8 cellular contexts compared by ENCODE assay signal in the genomic region with DNA sequence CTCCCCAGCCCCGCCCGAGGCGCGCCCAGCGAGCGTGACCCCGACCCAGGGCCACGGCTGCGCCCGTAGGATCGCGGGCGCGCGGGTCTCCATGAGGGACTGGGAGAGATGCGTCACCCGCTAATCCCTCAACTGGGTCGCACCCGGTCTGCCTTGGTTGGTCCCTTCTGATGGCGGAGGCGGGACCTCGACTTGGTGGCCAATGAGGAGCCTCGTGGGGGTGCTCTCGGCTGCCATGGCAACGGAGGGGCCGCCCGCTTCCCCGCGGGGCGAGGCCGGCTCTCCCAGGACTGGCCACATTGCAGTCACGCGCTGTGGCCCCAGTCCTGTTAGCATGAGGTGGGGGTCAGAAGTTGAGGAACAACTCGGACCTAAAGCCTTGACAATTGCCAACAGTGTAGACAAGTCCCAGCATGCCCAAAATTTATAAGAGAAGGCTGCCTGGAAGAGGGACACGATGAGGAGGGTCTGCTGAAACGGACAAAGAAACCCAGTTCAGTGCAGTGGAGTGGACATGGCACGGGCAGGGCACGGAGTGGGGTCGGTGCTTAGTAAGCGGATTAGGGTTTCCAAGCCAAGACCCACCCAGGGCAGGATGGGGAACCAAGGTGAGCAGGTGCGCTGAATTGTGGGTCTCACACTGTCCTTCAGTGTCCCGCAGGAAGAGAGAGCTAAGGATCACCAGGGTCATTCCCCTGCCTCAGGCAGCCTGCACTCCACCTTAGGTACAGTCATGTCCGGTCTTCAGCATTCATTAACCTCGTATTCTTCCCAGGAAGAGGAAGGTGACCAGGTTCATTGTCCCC. TPM values are rescaled to one million over a fixed set of nuclear protein-coding genes. Genes with fewer than 3 reads are reported as not detected.
DNase-seq lines count a peak whose midpoint lies in the region; ATAC-seq, FAIRE-seq and TF ChIP-seq lines count a peak whose summit lies in the region.

No MANE protein-coding gene starts in this region.

- H3K9me3 Mint-ChIP-seq in H9 (no peaks in the 10 kb centered on the region; a peak in 1 of 5 replicates), osteocyte (ENCODE audit: unreplicated experiment) (no peaks in the 10 kb centered on the region)
- peaks cover 4 to 6% of the 10 kb centered on the region in 2 donors for H3K9me3 Mint-ChIP-seq in activated naive CD4-positive, alpha-beta T cell treated with anti-CD3 and anti-CD28 coated beads, Interleukin-2, amount 50 U/mL, for 72 hours

- no peak overlapping the region for H4K8ac ChIP-seq in H9 (replicated peaks; ENCODE audit: insufficient read length, low read depth, low read length)

- no peak overlapping the region for H3K27ac ChIP-seq in H9 (ENCODE audit: insufficient read length, low read depth, low read length)
- peak overlapping the region; percentile 96 for H3K27ac ChIP-seq in SJSA1
- H3K27ac ChIP-seq in thyroid gland: peak overlapping the region; percentile 83 to 95 (median 94)

- peak; percentile 69 to 72 for ATAC-seq in activated naive CD4-positive, alpha-beta T cell treated with anti-CD3 and anti-CD28 coated beads, Interleukin-2, amount 50 U/mL, for 72 hours

- WGBS in H9 (ENCODE audit: extremely low coverage, insufficient read length, low lambda C conversion rate): no CpG with 5 or more reads among the region's 44 CpGs
- 24 to 60% methylated on average over 11 to 26 of the region's 44 CpGs for WGBS in thyroid gland, 2 donors

- H3K36me3 ChIP-seq in MG63 (no peaks in the 10 kb centered on the region), SJSA1 (no peaks in the 10 kb centered on the region), thyroid gland (no peaks in the 10 kb centered on the region)

- H3K27ac Mint-ChIP-seq in H9: peak overlapping the region; percentile 57 to 90 (median 59); a peak in 4 of 7 replicates
- peak overlapping the region; percentile 100 for H3K27ac Mint-ChIP-seq in activated naive CD4-positive, alpha-beta T cell treated with anti-CD3 and anti-CD28 coated beads, Interleukin-2, amount 50 U/mL, for 72 hours
- peak overlapping the region; percentile 94 for H3K27ac Mint-ChIP-seq in osteocyte (ENCODE audit: unreplicated experiment)

- peaks cover 17 to 34% of the 10 kb centered on the region in 2 experiments for H3K4me1 Mint-ChIP-seq in H9
- peaks cover 17% of the 10 kb centered on the region for H3K4me1 Mint-ChIP-seq in osteocyte (ENCODE audit: unreplicated experiment)

- DNase-seq in H9: peak; percentile 98
- DNase-seq in MG63: peak; percentile 99
- DNase-seq in SJSA1 (ENCODE audit: low read depth in 1 of 2, low spot score in 2 of 2): peak; percentile 93 to 99
- DNase-seq in activated naive CD4-positive, alpha-beta T cell treated with anti-CD3 and anti-CD28 coated beads, Interleukin-2, amount 50 U/mL, for 72 hours (ENCODE audit: low spot score in 2 of 2): peak; percentile 92 to 98
- peak; percentile 95 to 100 (median 99) for DNase-seq in head of caudate nucleus
- DNase-seq in osteocyte (ENCODE audit: extremely low spot score, unreplicated experiment): peak; percentile 99
- peak; percentile 99 for DNase-seq in thyroid gland

- H2BK20ac ChIP-seq in H9 (ENCODE audit: low read depth, low read length, poor library complexity, severe bottlenecking): no peak overlapping the region

- TF ChIP-seq CTCF in H9 (conservative IDR thresholded peaks at IDR 0.05) (no peak), osteocyte (IDR thresholded peaks at IDR 0.05) (no peak), thyroid gland (IDR thresholded peaks at IDR 0.05) (no peak)

- peak; percentile 93 for FAIRE-seq in G401.6 (lab: Jason Lieb, UNC)

- peaks cover 3% of the 10 kb centered on the region; the same call in 1 of the 2 replicates for H3K4me1 ChIP-seq in H9 (ENCODE audit: insufficient read depth, low read length)
- H3K4me1 ChIP-seq in SJSA1 (replicated peaks): peaks cover 22% of the 10 kb centered on the region
- peaks cover 12 to 19% of the 10 kb centered on the region in 2 donors for H3K4me1 ChIP-seq in thyroid gland

- H4K5ac ChIP-seq in H9 (ENCODE audit: insufficient read length, low read depth, low read length): peak overlapping the region; percentile 11

- no peak overlapping the region for H2AK5ac ChIP-seq in H9 (ENCODE audit: insufficient read length, low read length)

- peak overlapping the region; percentile 78 for H3K18ac ChIP-seq in H9 (ENCODE audit: insufficient read length, low read depth, low read length)

- no peak overlapping the region for H3K9ac ChIP-seq in H9 (ENCODE audit: extremely low read depth, insufficient read length, low read length)

- no peaks in the 10 kb centered on the region for H3K79me1 ChIP-seq in H9 (ENCODE audit: insufficient read depth, low read depth, low read length, poor library complexity, severe bottlenecking)

- H2BK12ac ChIP-seq in H9 (ENCODE audit: insufficient read length, low read depth, low read length): peak overlapping the region; percentile 46

- TF ChIP-seq POLR2A in thyroid gland (IDR thresholded peaks at IDR 0.05): peak; percentile 59 to 97

- peaks cover 8% of the 10 kb centered on the region for H3K23me2 ChIP-seq in H9 (ENCODE audit: insufficient read length, low read depth, low read length, poor library complexity, severe bottlenecking)

- H2AFZ ChIP-seq in H9 (ENCODE audit: low read length): no peak overlapping the region

- H3K9me3 ChIP-seq in H9 (ENCODE audit: control insufficient read depth, low read depth, low read length) (no peaks in the 10 kb centered on the region), MG63 (no peaks in the 10 kb centered on the region), SJSA1 (replicated peaks) (no peaks in the 10 kb centered on the region), thyroid gland (no peaks in the 10 kb centered on the region)

- H3K4me2 ChIP-seq in H9 (ENCODE audit: insufficient read depth, insufficient read length, low read length): peak overlapping the region; percentile 85

- H3K14ac ChIP-seq in H9 (ENCODE audit: insufficient read depth, low read length): peak overlapping the region; percentile 55; the same call in 1 of the 2 replicates

- no peaks in the 10 kb centered on the region for H4K20me1 ChIP-seq in H9 (ENCODE audit: control insufficient read depth, insufficient read depth, insufficient read length)

- H2BK5ac ChIP-seq in H9 (ENCODE audit: insufficient read length, low read length): no peak overlapping the region

- no peak overlapping the region for H3T11ph ChIP-seq in H9 (ENCODE audit: low read length)

- H3K4ac ChIP-seq in H9 (ENCODE audit: low read depth, low read length): no peak overlapping the region

- H3K79me2 ChIP-seq in H9 (ENCODE audit: insufficient read depth, low read length): no peaks in the 10 kb centered on the region

- peak overlapping the region; percentile 57 for H3K4me3 ChIP-seq in MG63
- peak overlapping the region; percentile 49 for H3K4me3 ChIP-seq in SJSA1
- peak overlapping the region in 2 of 3 donors; percentile 37 to 75 for H3K4me3 ChIP-seq in thyroid gland (replicated peaks in 1 of 3)

- no peak overlapping the region for H4K91ac ChIP-seq in H9 (ENCODE audit: insufficient read length, low read depth, low read length)

- intact Hi-C loops in head of caudate nucleus (cut with DNase I) (no loop called here), thyroid gland (cut with DNase I) (no loop called here)

- H3K56ac ChIP-seq in H9 (ENCODE audit: insufficient read length, low read depth, low read length): no peak overlapping the region

- no peaks in the 10 kb centered on the region for H3K27me3 ChIP-seq in H9 (ENCODE audit: insufficient read depth, low read length)
- H3K27me3 ChIP-seq in MG63: no peaks in the 10 kb centered on the region
- no peaks in the 10 kb centered on the region for H3K27me3 ChIP-seq in SJSA1 (replicated peaks)
- H3K27me3 ChIP-seq in thyroid gland: no peaks in the 10 kb centered on the region

- H2BK15ac ChIP-seq in H9 (ENCODE audit: low read depth, low read length): no peak overlapping the region

- H3K23ac ChIP-seq in H9 (ENCODE audit: insufficient read length, low read depth, low read length): no peak overlapping the region

- H3K36me3 Mint-ChIP-seq in H9 (ENCODE audit: insufficient read depth in 1 of 3, low read depth in 3 of 3) (peaks cover 0 to 2% (median 0%) of the 10 kb centered on the region in 3 experiments; a peak in 2 of 7 replicates), osteocyte (ENCODE audit: unreplicated experiment) (no peaks in the 10 kb centered on the region)
- peaks cover 16 to 35% of the 10 kb centered on the region in 2 donors for H3K36me3 Mint-ChIP-seq in activated naive CD4-positive, alpha-beta T cell treated with anti-CD3 and anti-CD28 coated beads, Interleukin-2, amount 50 U/mL, for 72 hours

- H3K4me3 Mint-ChIP-seq in H9 (peak overlapping the region; percentile 73 to 81), osteocyte (ENCODE audit: unreplicated experiment) (peak overlapping the region; percentile 73)

- H3K27me3 Mint-ChIP-seq in H9 (ENCODE audit: low read depth) (peaks cover 2% of the 10 kb centered on the region; the same call in 1 of the 2 replicates), osteocyte (ENCODE audit: unreplicated experiment) (no peaks in the 10 kb centered on the region)

- no peak overlapping the region for H2BK120ac ChIP-seq in H9 (ENCODE audit: low read depth, low read length, poor library complexity, severe bottlenecking)

RNA-seq across cellular contexts. Expression of gene DDIT4, which starts 24.4 kb away (rescaled TPM):
- total RNA-seq in H9 (2021) (82.9 and 84.0 TPM in 2 replicates), osteocyte (288 and 290 TPM in 2 replicates), thyroid gland (100 to 1,000 TPM in 3 of 4 donors, 10 to 100 TPM in 1; 93.0 to 309 (median 134) TPM)
- total RNA-seq in MG63 (2014; rRNA removed; shearing (Covaris generic); ENCODE audit: low replicate concordance): 260 and 266 TPM in 2 replicates
- 13.6 and 20.6 TPM in 2 replicates for total RNA-seq in SJSA1 (2014; rRNA removed; shearing (Covaris generic))
- 1,000 to 10,000 TPM; 1,025 to 1,076 TPM for total RNA-seq in activated naive CD4-positive, alpha-beta T cell treated with anti-CD3 and anti-CD28 coated beads, Interleukin-2, amount 50 U/mL, for 72 hours

RNA-seq across cellular contexts. Expression of gene DNAJB12, which starts 56.5 kb away (rescaled TPM):
- 25.9 and 27.6 TPM in 2 replicates for total RNA-seq in H9 (2021)
- 19.3 and 24.4 TPM in 2 replicates for total RNA-seq in MG63 (2014; rRNA removed; shearing (Covaris generic); ENCODE audit: low replicate concordance)
- 36.1 and 42.3 TPM in 2 replicates for total RNA-seq in SJSA1 (2014; rRNA removed; shearing (Covaris generic))
- 10 to 100 TPM; 20.7 to 26.6 TPM for total RNA-seq in activated naive CD4-positive, alpha-beta T cell treated with anti-CD3 and anti-CD28 coated beads, Interleukin-2, amount 50 U/mL, for 72 hours
- total RNA-seq in osteocyte: 42.4 and 43.0 TPM in 2 replicates
- 10 to 100 TPM; 31.6 to 49.7 (median 44.1) TPM for total RNA-seq in thyroid gland
